Comparison of ENCODE assay signal across 9 cellular contexts in genomic region chr1:31626451-31627202, GRCh38. TPM values are rescaled to one million over a fixed set of nuclear protein-coding genes. Genes with fewer than 3 reads are reported as not detected.
DNase-seq lines count a peak whose midpoint lies in the region; ATAC-seq and TF ChIP-seq lines count a peak whose summit lies in the region.
"Had no signal": no experiment of that assay in that cellular context is flagged by ENCODE, and none has a peak within 500 bp of the region (broad histone marks: within the 10 kb centered on the region; RNA-seq: fewer than 3 reads in every experiment).

No MANE protein-coding gene starts in this region.

- H3K9me3 ChIP-seq in HCT116 (ENCODE audit: control insufficient read depth in 1 of 2, insufficient read depth in 1 of 2, low read depth in 1 of 2, low read length in 2 of 2) (no peaks in the 10 kb centered on the region), adipocyte (ENCODE audit: control insufficient read depth, low read length) (no peaks in the 10 kb centered on the region), MM.1S (replicated peaks; ENCODE audit: insufficient read depth, low read length) (no peaks in the 10 kb centered on the region), colonic mucosa (no peaks in the 10 kb centered on the region)

- RAD21 ChIA-PET in HCT116 (lab: Charles Lee; ENCODE audit: low non-redundant PET in 1 of 2, low total read pairs in 2 of 2, uncharacterized antibody in 2 of 2, unreplicated experiment in 2 of 2) = no interaction called here

- H3K4me1 ChIP-seq in HCT116 (ENCODE audit: control insufficient read depth in 1 of 2, insufficient read depth in 2 of 2, low read length in 2 of 2) (no peaks in the 10 kb centered on the region; a peak in 1 of 4 replicates), adipocyte (ENCODE audit: control insufficient read depth, insufficient read depth, low read length) (peaks cover 30% of the 10 kb centered on the region), MM.1S (ENCODE audit: low read length) (no peaks in the 10 kb centered on the region), colonic mucosa (no peaks in the 10 kb centered on the region)

- TF ChIP-seq CTCF in HCT116 (IDR thresholded peaks at IDR 0.05 in 2 of 3, conservative IDR thresholded peaks at IDR 0.05 in 1 of 3; ENCODE audit: borderline replicate concordance in 1 of 3, insufficient read depth in 1 of 3, low read depth in 2 of 3, low read length in 2 of 3) (no peak), MM.1S (IDR thresholded peaks at IDR 0.05; ENCODE audit: low read length) (no peak), colonic mucosa (IDR thresholded peaks at IDR 0.05) (no peak)

- H2AFZ ChIP-seq in HCT116 (ENCODE audit: low read depth, low read length, poor library complexity, severe bottlenecking) (no peak overlapping the region), MM.1S (ENCODE audit: low read length) (no peak overlapping the region)

- H3K9me2 ChIP-seq in HCT116 (ENCODE audit: insufficient read depth) (no peaks in the 10 kb centered on the region), MM.1S (replicated peaks; ENCODE audit: insufficient read depth, low read length) (no peaks in the 10 kb centered on the region)

- peaks cover 13% of the 10 kb centered on the region for H3K4me1 Mint-ChIP-seq in stimulated activated effector memory CD8-positive, alpha-beta T cell treated with anti-CD3 and anti-CD28 coated beads, Interleukin-12 subunit alpha, Interleukin-12 subunit beta, amount 100 ng/mL, for 72 hours

- no peaks in the 10 kb centered on the region for H3K79me2 ChIP-seq in HCT116 (ENCODE audit: insufficient read depth, low read length)
- no peaks in the 10 kb centered on the region for H3K79me2 ChIP-seq in MM.1S (ENCODE audit: low read length)

- peak overlapping the region; percentile 73 for H3K27ac Mint-ChIP-seq in stimulated activated effector memory CD8-positive, alpha-beta T cell treated with anti-CD3 and anti-CD28 coated beads, Interleukin-12 subunit alpha, Interleukin-12 subunit beta, amount 100 ng/mL, for 72 hours

- H3K36me3 ChIP-seq in HCT116 (ENCODE audit: control insufficient read depth in 1 of 2, insufficient read depth in 2 of 2, low read length in 2 of 2) (peaks cover 9 to 22% of the 10 kb centered on the region in 2 experiments; a peak in 3 of 4 replicates), adipocyte (ENCODE audit: control insufficient read depth, insufficient read depth, low read length, severe bottlenecking) (peaks cover 28% of the 10 kb centered on the region), MM.1S (replicated peaks; ENCODE audit: insufficient read depth, low read length) (no peaks in the 10 kb centered on the region), colonic mucosa (peaks cover 4% of the 10 kb centered on the region)

- BruUV-seq in HCT116 (replicated peaks; lab: Mats Ljungman, UMichigan) = TSS peak; percentile 7

- no peak overlapping the region for H3K4me3 Mint-ChIP-seq in stimulated activated effector memory CD8-positive, alpha-beta T cell treated with anti-CD3 and anti-CD28 coated beads, Interleukin-12 subunit alpha, Interleukin-12 subunit beta, amount 100 ng/mL, for 72 hours

- H3K27me3 ChIP-seq in HCT116 (ENCODE audit: insufficient read depth, low read length) = no peaks in the 10 kb centered on the region
- no peaks in the 10 kb centered on the region for H3K27me3 ChIP-seq in adipocyte (replicated peaks; ENCODE audit: control insufficient read depth, insufficient read depth, low read length)
- H3K27me3 ChIP-seq in MM.1S (replicated peaks; ENCODE audit: insufficient read depth, low read length) = no peaks in the 10 kb centered on the region
- no peaks in the 10 kb centered on the region for H3K27me3 ChIP-seq in colonic mucosa

- H3K4me3 ChIP-seq in HCT116 (replicated peaks in 1 of 2; ENCODE audit: low read depth in 1 of 2, low read length in 2 of 2) = no peak overlapping the region
- H3K4me3 ChIP-seq in adipocyte (ENCODE audit: low read length) = peak overlapping the region; percentile 20
- H3K4me3 ChIP-seq in MM.1S (ENCODE audit: low read length) = no peak overlapping the region
- no peak overlapping the region for H3K4me3 ChIP-seq in colonic mucosa

- no peaks in the 10 kb centered on the region for H4K20me1 ChIP-seq in HCT116 (ENCODE audit: insufficient read depth)
- H4K20me1 ChIP-seq in MM.1S (ENCODE audit: insufficient read depth, low read length) = no peaks in the 10 kb centered on the region

- H3K4me2 ChIP-seq in HCT116 (ENCODE audit: low read length) (no peak overlapping the region), MM.1S (ENCODE audit: low read depth, low read length) (no peak overlapping the region)

- ATAC-seq in HCT116 = no peak
- ATAC-seq in stimulated activated effector memory CD8-positive, alpha-beta T cell treated with anti-CD3 and anti-CD28 coated beads, Interleukin-12 subunit alpha, Interleukin-12 subunit beta, amount 100 ng/mL, for 72 hours = no peak

- intact Hi-C loops in HCT116 (cut with micrococcal nuclease) (no loop called here), head of caudate nucleus (cut with DNase I) (no loop called here), colonic mucosa (cut with DNase I) (no loop called here)

- no peak for TF ChIP-seq POLR2A in HCT116 (IDR thresholded peaks at IDR 0.05; ENCODE audit: borderline replicate concordance, extremely low read depth, insufficient read depth, insufficient read length)

- no peak for TF ChIP-seq RAD21 in HCT116 (IDR thresholded peaks at IDR 0.05; ENCODE audit: low read depth)

- no peak for DNase-seq in HCT116 (ENCODE audit: low read depth, low spot score)
- DNase-seq in adipocyte (ENCODE audit: low read depth) = peak; percentile 63
- peak; percentile 50 for DNase-seq in iPS-NIHi11 (ENCODE audit: low spot score)
- no peak for DNase-seq in stimulated activated effector memory CD8-positive, alpha-beta T cell treated with anti-CD3 and anti-CD28 coated beads, Interleukin-12 subunit alpha, Interleukin-12 subunit beta, amount 100 ng/mL, for 72 hours (ENCODE audit: low spot score in 2 of 2)
- no peak for DNase-seq in head of caudate nucleus
- no peak for DNase-seq in MM.1S
- DNase-seq in colonic mucosa = no peak
- no peak for DNase-seq in DMS153 treated with DMSO at 0.1 percent for 48 hours (lab: John Stamatoyannopoulos, UW; ENCODE audit: unreplicated experiment)
- DNase-seq: stimulated activated CD4-positive, alpha-beta T cell treated with anti-CD3 and anti-CD28 coated beads, Interleukin-12 subunit alpha, Interleukin-12 subunit beta, amount 100 ng/mL, for 4 hours had no signal

- peaks cover 44% of the 10 kb centered on the region for H3K36me3 Mint-ChIP-seq in stimulated activated effector memory CD8-positive, alpha-beta T cell treated with anti-CD3 and anti-CD28 coated beads, Interleukin-12 subunit alpha, Interleukin-12 subunit beta, amount 100 ng/mL, for 72 hours

- H3K27ac ChIP-seq in HCT116 (ENCODE audit: low read depth, low read length) (no peak overlapping the region), MM.1S (ENCODE audit: low read length) (no peak overlapping the region), colonic mucosa (no peak overlapping the region)

- H3F3A ChIP-seq in MM.1S (ENCODE audit: insufficient read depth, low read length) = no peaks in the 10 kb centered on the region

- H3K9ac ChIP-seq in HCT116 (ENCODE audit: low read length) (no peak overlapping the region), adipocyte (ENCODE audit: low read length) (peak overlapping the region; percentile 55), MM.1S (ENCODE audit: low read length) (no peak overlapping the region), colonic mucosa (ENCODE audit: low read depth in 2 of 2, low read length in 2 of 2) (peak overlapping the region in 1 of 2 donors; percentile 35)

- no peaks in the 10 kb centered on the region for H3K9me3 Mint-ChIP-seq in stimulated activated effector memory CD8-positive, alpha-beta T cell treated with anti-CD3 and anti-CD28 coated beads, Interleukin-12 subunit alpha, Interleukin-12 subunit beta, amount 100 ng/mL, for 72 hours

- CTCF ChIA-PET in HCT116 (lab: Charles Lee) = no interaction called here

- POLR2A ChIA-PET in HCT116 (lab: Charles Lee) = no interaction called here

TF ChIP-seq in HCT116, 20 proteins besides CTCF, POLR2A, EP300 and RAD21:
- no peak for TF ChIP-seq FOSL1 (IDR thresholded peaks at IDR 0.05; ENCODE audit: low read depth)
- no peak for TF ChIP-seq JUND (IDR thresholded peaks at IDR 0.05)
- no peak for TF ChIP-seq CBX3 (IDR thresholded peaks at IDR 0.05; ENCODE audit: low read depth)
- TF ChIP-seq ATF3 (IDR thresholded peaks at IDR 0.05) = no peak
- no peak for TF ChIP-seq ELF1 (IDR thresholded peaks at IDR 0.05; ENCODE audit: borderline replicate concordance, low read depth)
- TF ChIP-seq MAX (IDR thresholded peaks at IDR 0.05) = no peak
- no peak for TF ChIP-seq EZH2phosphoT487 (IDR thresholded peaks at IDR 0.05; ENCODE audit: borderline replicate concordance)
- TF ChIP-seq ZFX (IDR thresholded peaks at IDR 0.05) = no peak
- no peak for TF ChIP-seq SIN3A (IDR thresholded peaks at IDR 0.05; ENCODE audit: low read depth)
- TF ChIP-seq SP1 (IDR thresholded peaks at IDR 0.05; ENCODE audit: low read depth) = no peak
- no peak for TF ChIP-seq EZH2 (IDR thresholded peaks at IDR 0.05)
- TF ChIP-seq TCF7L2 (IDR thresholded peaks at IDR 0.05; ENCODE audit: borderline replicate concordance, extremely low read depth, insufficient read depth, insufficient read length) = no peak
- TF ChIP-seq SRF (IDR thresholded peaks at IDR 0.05; ENCODE audit: low read depth) = no peak
- no peak for TF ChIP-seq POLR2AphosphoS5 (IDR thresholded peaks at IDR 0.05; ENCODE audit: low read depth, low read length)
- no peak for TF ChIP-seq YY1 (IDR thresholded peaks at IDR 0.05; ENCODE audit: extremely low read depth, insufficient replicate concordance, low read depth, low read length)
- TF ChIP-seq CEBPB (IDR thresholded peaks at IDR 0.05; ENCODE audit: low read depth) = no peak
- no peak for TF ChIP-seq EGR1 (IDR thresholded peaks at IDR 0.05; ENCODE audit: low read depth)

RNA-seq across cellular contexts. Expression of gene HCRTR1, which starts 9.1 kb away (rescaled TPM):
- not detected for total RNA-seq in HCT116 (2021; ENCODE audit: unreplicated experiment)
- not detected in 2 replicates for polyA plus RNA-seq in HCT116 (2012)
- total RNA-seq in colonic mucosa = not detected

RNA-seq across cellular contexts. Expression of gene PEF1, which starts 18.0 kb away (rescaled TPM):
- total RNA-seq in HCT116 (2021; ENCODE audit: unreplicated experiment) = 37.6 TPM
- 46.3 and 47.9 TPM in 2 replicates for polyA plus RNA-seq in HCT116 (2012)
- 10 to 100 TPM; 57.5 to 67.8 TPM for total RNA-seq in colonic mucosa

RNA-seq across cellular contexts. Expression of gene TINAGL1, which starts 50.3 kb away (rescaled TPM):
- 57.9 TPM for total RNA-seq in HCT116 (2021; ENCODE audit: unreplicated experiment)
- polyA plus RNA-seq in HCT116 (2012) = 75.8 and 79.5 TPM in 2 replicates
- total RNA-seq in colonic mucosa = 100 to 1,000 TPM; 116 to 130 TPM

Comparison
In these comparisons a context has a peak if more than half of its experiments do, and no peak if none do; other contexts are left out.
1. DNase-seq: peak in adipocyte (single experiment) and iPS-NIHi11 (single experiment); none in HCT116 (single experiment), stimulated activated effector memory CD8-positive, alpha-beta T cell treated with anti-CD3 and anti-CD28 coated beads, Interleukin-12 subunit alpha, Interleukin-12 subunit beta, amount 100 ng/mL, for 72 hours (0 of 2), head of caudate nucleus (0 of 42), MM.1S (single experiment), colonic mucosa (single experiment) and DMS153 treated with DMSO at 0.1 percent for 48 hours (single experiment).